3 cellular contexts compared by ENCODE assay signal in the genomic region with DNA sequence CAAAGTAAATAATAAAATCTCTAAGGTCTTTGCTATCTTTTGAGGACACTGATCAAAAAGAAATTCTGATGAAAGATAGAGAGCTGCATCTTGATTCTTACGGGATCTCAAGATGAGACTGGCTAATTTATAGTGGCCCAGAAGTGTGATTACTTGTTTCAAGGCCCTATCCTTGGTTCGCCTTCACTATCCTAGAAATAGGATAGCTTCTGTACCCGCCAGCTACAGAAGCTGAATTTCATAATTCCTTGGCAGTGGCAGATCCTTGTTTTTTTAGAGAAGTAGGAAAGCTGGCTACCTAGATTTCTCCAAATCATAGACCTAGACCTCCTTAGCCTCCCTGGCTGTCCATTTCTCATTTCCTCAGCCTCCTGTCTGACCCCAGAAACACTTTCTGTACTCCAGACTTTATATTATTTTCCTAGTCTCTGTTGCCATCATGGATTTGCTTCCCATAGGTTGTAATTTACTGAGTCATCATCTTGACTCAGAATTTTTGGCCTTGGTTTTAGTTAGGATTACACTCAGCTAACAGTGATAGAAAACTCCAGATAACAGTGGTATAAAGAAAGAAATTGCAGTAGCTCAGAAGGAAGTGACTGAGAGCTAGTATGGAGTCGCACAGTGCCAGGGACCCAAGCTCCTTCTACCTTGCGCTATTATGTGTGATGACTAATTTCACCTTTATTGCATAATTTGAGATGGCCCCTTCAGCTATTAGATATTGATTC.
TF ChIP-seq lines count a peak whose summit lies in the region.

No MANE protein-coding gene starts in this region.

TF ChIP-seq in HEK293, 187 proteins besides CTCF, POLR2A, EP300 and RAD21:
- TF ChIP-seq ZBTB7A (tag by site-specific recombination; IDR thresholded peaks at IDR 0.05; ENCODE audit: low read depth) (no peak), KLF16 (tag by site-specific recombination; IDR thresholded peaks at IDR 0.05) (no peak), ZNF37A (tag by site-specific recombination; IDR thresholded peaks at IDR 0.05) (no peak), SP7 (tag by site-specific recombination; IDR thresholded peaks at IDR 0.05) (peak; percentile 48; the same call in 1 of the 2 replicates), ZNF776 (tag by site-specific recombination; IDR thresholded peaks at IDR 0.05; ENCODE audit: borderline replicate concordance) (no peak), ZNF501 (tag by site-specific recombination; IDR thresholded peaks at IDR 0.05) (no peak)
- TF ChIP-seq, protein P1, sequence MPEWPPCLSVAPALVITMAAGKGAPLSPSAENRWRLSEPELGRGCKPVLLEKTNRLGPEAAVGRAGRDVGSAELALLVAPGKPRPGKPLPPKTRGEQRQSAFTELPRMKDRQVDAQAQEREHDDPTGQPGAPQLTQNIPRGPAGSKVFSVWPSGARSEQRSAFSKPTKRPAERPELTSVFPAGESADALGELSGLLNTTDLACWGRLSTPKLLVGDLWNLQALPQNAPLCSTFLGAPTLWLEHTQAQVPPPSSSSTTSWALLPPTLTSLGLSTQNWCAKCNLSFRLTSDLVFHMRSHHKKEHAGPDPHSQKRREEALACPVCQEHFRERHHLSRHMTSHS (tag by site-specific recombination; IDR thresholded peaks at IDR 0.05): no peak
- TF ChIP-seq, protein P2, sequence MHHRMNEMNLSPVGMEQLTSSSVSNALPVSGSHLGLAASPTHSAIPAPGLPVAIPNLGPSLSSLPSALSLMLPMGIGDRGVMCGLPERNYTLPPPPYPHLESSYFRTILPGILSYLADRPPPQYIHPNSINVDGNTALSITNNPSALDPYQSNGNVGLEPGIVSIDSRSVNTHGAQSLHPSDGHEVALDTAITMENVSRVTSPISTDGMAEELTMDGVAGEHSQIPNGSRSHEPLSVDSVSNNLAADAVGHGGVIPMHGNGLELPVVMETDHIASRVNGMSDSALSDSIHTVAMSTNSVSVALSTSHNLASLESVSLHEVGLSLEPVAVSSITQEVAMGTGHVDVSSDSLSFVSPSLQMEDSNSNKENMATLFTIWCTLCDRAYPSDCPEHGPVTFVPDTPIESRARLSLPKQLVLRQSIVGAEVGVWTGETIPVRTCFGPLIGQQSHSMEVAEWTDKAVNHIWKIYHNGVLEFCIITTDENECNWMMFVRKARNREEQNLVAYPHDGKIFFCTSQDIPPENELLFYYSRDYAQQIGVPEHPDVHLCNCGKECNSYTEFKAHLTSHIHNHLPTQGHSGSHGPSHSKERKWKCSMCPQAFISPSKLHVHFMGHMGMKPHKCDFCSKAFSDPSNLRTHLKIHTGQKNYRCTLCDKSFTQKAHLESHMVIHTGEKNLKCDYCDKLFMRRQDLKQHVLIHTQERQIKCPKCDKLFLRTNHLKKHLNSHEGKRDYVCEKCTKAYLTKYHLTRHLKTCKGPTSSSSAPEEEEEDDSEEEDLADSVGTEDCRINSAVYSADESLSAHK (tag by site-specific recombination; IDR thresholded peaks at IDR 0.05): no peak

TF ChIP-seq in K562, 482 proteins besides CTCF, POLR2A, EP300 and RAD21 (continues in another document):
- TF ChIP-seq MAFG (tag; conservative IDR thresholded peaks at IDR 0.05) (peak; percentile 90), MAFF (IDR thresholded peaks at IDR 0.05; ENCODE audit: low read length) (peak; percentile 77), MAFK (IDR thresholded peaks at IDR 0.05; ENCODE audit: low read length) (peak; percentile 78), ARID1B (IDR thresholded peaks at IDR 0.05) (peak; percentile 41), C11orf30 (IDR thresholded peaks at IDR 0.05; ENCODE audit: low read depth) (peak; percentile 94), ASH1L (IDR thresholded peaks at IDR 0.05; ENCODE audit: borderline replicate concordance, low read depth, partially characterized antibody) (no peak), PBX2 (CRISPR knock-in tag; IDR thresholded peaks at IDR 0.05; ENCODE audit: low read depth) (no peak), PBX2 (tag; conservative IDR thresholded peaks at IDR 0.05; ENCODE audit: low read depth) (no peak), DPF2 (IDR thresholded peaks at IDR 0.05) (peak; percentile 36; the same call in 1 of the 2 replicates), ZNF668 (CRISPR knock-in tag; IDR thresholded peaks at IDR 0.05) (no peak), FOSL1 (tag; conservative IDR thresholded peaks at IDR 0.05) (peak; percentile 83), JUND (IDR thresholded peaks at IDR 0.05; ENCODE audit: borderline replicate concordance, low read depth, low read length) (peak; percentile 49; the same call in 1 of the 2 replicates), JUND (tag; IDR thresholded peaks at IDR 0.05; ENCODE audit: borderline replicate concordance, low read depth, low read length) (peak; percentile 73; the same call in 2 of the 3 replicates), CEBPG (CRISPR knock-in tag; IDR thresholded peaks at IDR 0.05) (no peak), CEBPG (tag; conservative IDR thresholded peaks at IDR 0.05 in 1 of 2, IDR thresholded peaks at IDR 0.05 in 1 of 2) (peak in 1 of 2 experiments; percentile 51; a peak in 2 of 4 replicates), HMBOX1 (IDR thresholded peaks at IDR 0.05) (peak; percentile 83), NFE2 (IDR thresholded peaks at IDR 0.05; ENCODE audit: low read depth) (peak; percentile 78), MBD1 (CRISPR knock-in tag; IDR thresholded peaks at IDR 0.05) (no peak)

TF ChIP-seq in HepG2, 621 proteins besides CTCF, POLR2A, EP300 and RAD21:
- TF ChIP-seq NCOA2 (CRISPR knock-in tag; IDR thresholded peaks at IDR 0.05): no peak
- no peak for TF ChIP-seq CREB1 (IDR thresholded peaks at IDR 0.05)
- peak; percentile 28; the same call in 1 of the 2 replicates for TF ChIP-seq CREB1 (CRISPR knock-in tag; IDR thresholded peaks at IDR 0.05)
- TF ChIP-seq TSC22D2 (CRISPR knock-in tag; IDR thresholded peaks at IDR 0.05; ENCODE audit: borderline replicate concordance): no peak
- TF ChIP-seq MAFK (conservative IDR thresholded peaks at IDR 0.05 in 1 of 2, IDR thresholded peaks at IDR 0.05 in 1 of 2; ENCODE audit: low read length in 2 of 2): peak; percentile 68 to 73
- no peak for TF ChIP-seq ELK4 (CRISPR knock-in tag; IDR thresholded peaks at IDR 0.05; ENCODE audit: borderline replicate concordance)
- no peak for TF ChIP-seq ZNF501 (CRISPR knock-in tag; IDR thresholded peaks at IDR 0.05)
- no peak for TF ChIP-seq AFF4 (CRISPR knock-in tag; IDR thresholded peaks at IDR 0.05)
- no peak for TF ChIP-seq NCOA1 (CRISPR knock-in tag; IDR thresholded peaks at IDR 0.05)
- no peak for TF ChIP-seq STAG1 (CRISPR knock-in tag; IDR thresholded peaks at IDR 0.05)
- no peak for TF ChIP-seq SRSF1 (optimal IDR thresholded peaks at IDR 0.05; ENCODE audit: low read depth, low read length)
- TF ChIP-seq FOXC1 (CRISPR knock-in tag; IDR thresholded peaks at IDR 0.05; ENCODE audit: borderline replicate concordance): no peak
- peak; percentile 59 for TF ChIP-seq MAFF (IDR thresholded peaks at IDR 0.05; ENCODE audit: low read depth, low read length)
TF ChIP-seq in HepG2: peak in this region for 3.
